9 cellular contexts compared by ENCODE assay signal in the genomic region with DNA sequence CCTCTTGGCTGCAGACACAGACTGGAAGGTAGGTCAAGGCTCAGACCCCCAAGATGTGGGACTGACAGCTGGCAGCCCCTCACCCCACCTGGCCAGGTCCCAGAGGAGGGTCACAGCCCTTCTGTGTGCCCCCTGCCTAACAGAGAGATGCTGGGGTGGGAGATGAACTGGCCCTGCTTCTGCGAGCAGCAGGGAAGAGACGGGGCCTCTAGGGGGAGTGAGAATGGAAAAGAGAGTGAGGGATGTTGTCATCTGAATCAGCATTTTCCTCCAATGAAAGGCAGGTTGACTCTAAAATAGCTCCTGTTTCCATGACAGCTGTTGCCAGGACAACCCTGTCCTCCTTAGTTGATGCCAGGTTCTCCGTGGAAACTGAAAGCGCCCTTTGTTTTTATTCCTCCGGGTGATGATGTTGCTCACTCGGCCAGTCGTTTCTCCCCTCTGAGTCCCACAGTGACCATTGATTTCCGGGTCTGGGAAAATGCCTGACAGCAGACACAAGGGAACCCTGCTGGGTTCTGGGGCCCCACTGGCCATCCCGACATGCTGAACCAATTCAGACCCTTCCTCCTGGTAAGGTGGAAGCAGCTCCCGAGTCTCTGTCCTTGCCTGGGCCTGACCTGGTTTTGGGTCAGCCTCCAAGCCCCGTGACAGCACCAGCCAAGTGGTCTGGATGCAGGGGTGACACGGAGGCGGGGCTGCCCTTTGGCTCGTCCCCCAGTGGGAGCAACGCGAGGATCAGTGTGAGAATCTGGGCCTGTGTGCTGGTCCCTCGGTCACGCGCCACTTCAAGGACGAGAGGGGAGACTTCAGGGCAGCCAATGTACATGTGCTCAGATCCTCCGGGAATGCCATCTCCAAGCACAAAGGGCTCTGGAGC. TPM values are rescaled to one million over a fixed set of nuclear protein-coding genes. Genes with fewer than 3 reads are reported as not detected.
DNase-seq lines count a peak whose midpoint lies in the region; ATAC-seq and TF ChIP-seq lines count a peak whose summit lies in the region.
"Had no signal": no experiment of that assay in that cellular context is flagged by ENCODE, and none has a peak within 500 bp of the region (broad histone marks: within the 10 kb centered on the region; RNA-seq: fewer than 3 reads in every experiment).

No MANE protein-coding gene starts in this region.

- H3K36me3 Mint-ChIP-seq in activated naive CD8-positive, alpha-beta T cell treated with anti-CD3 and anti-CD28 coated beads, Interleukin-2, amount 50 U/mL, for 24 hours (ENCODE audit: low read depth), result no peaks in the 10 kb centered on the region

- no peak for TF ChIP-seq EP300 in ovary (IDR thresholded peaks at IDR 0.05)

- peaks cover 12% of the 10 kb centered on the region for H3K4me1 Mint-ChIP-seq in activated naive CD8-positive, alpha-beta T cell treated with anti-CD3 and anti-CD28 coated beads, Interleukin-2, amount 50 U/mL, for 24 hours

- H3K9me3 ChIP-seq in Karpas-422 (ENCODE audit: low read length) (no peaks in the 10 kb centered on the region), Peyer's patch (no peaks in the 10 kb centered on the region), ovary (no peaks in the 10 kb centered on the region)

- no peak overlapping the region for H2AFZ ChIP-seq in Karpas-422 (ENCODE audit: low read length)

- H3K27ac Mint-ChIP-seq in activated naive CD8-positive, alpha-beta T cell treated with anti-CD3 and anti-CD28 coated beads, Interleukin-2, amount 50 U/mL, for 24 hours, result no peak overlapping the region

- H3K27me3 ChIP-seq in Karpas-422 (ENCODE audit: low read length), result no peaks in the 10 kb centered on the region
- no peaks in the 10 kb centered on the region for H3K27me3 ChIP-seq in Peyer's patch
- no peaks in the 10 kb centered on the region for H3K27me3 ChIP-seq in ovary

- H3K27ac ChIP-seq in Karpas-422 (ENCODE audit: low read length), result no peak overlapping the region
- H3K27ac ChIP-seq in Peyer's patch, result peak overlapping the region in 1 of 4 donors; percentile 22
- no peak overlapping the region for H3K27ac ChIP-seq in ovary
- H3K27ac ChIP-seq: epithelial cell of prostate had no signal

- H3K36me3 ChIP-seq in Karpas-422 (ENCODE audit: insufficient read depth, low read length), result no peaks in the 10 kb centered on the region
- no peaks in the 10 kb centered on the region for H3K36me3 ChIP-seq in Peyer's patch
- no peaks in the 10 kb centered on the region for H3K36me3 ChIP-seq in ovary

- H3K4me3 ChIP-seq in Karpas-422 (ENCODE audit: low read length) (no peak overlapping the region), Peyer's patch (no peak overlapping the region), ovary (no peak overlapping the region)

- H3K9me2 ChIP-seq in Karpas-422 (replicated peaks; ENCODE audit: insufficient read depth, low read length), result no peaks in the 10 kb centered on the region

- no peak overlapping the region for H3K9ac ChIP-seq in Karpas-422 (ENCODE audit: low read length)

- peak in 3 of 6 experiments; percentile 8 to 24 (median 16) for TF ChIP-seq CTCF in Peyer's patch (IDR thresholded peaks at IDR 0.05)
- no peak for TF ChIP-seq CTCF in ovary (IDR thresholded peaks at IDR 0.05)

- intact Hi-C loops in Right ventricle myocardium inferior (cut with DNase I) (no loop called here), ovary (cut with DNase I) (loop anchor here in 2 of 4 donors (10.0 kb wide), 2 partner anchors 160 to 470 kb away; a partner anchor contains a TSS)

- peaks cover 3% of the 10 kb centered on the region for H3K27me3 Mint-ChIP-seq in activated naive CD8-positive, alpha-beta T cell treated with anti-CD3 and anti-CD28 coated beads, Interleukin-2, amount 50 U/mL, for 24 hours

- ATAC-seq in GM21786 (IDR thresholded peaks at IDR 0.05; ENCODE audit: unreplicated experiment) (peak; percentile 73), Right ventricle myocardium inferior (peak; percentile 76), HG02840 (IDR thresholded peaks at IDR 0.05; ENCODE audit: low FRiP score, unreplicated experiment) (no peak)
- peak; percentile 79 for ATAC-seq in activated naive CD8-positive, alpha-beta T cell treated with anti-CD3 and anti-CD28 coated beads, Interleukin-2, amount 50 U/mL, for 24 hours

- peak overlapping the region; percentile 17 for H3K4me3 Mint-ChIP-seq in activated naive CD8-positive, alpha-beta T cell treated with anti-CD3 and anti-CD28 coated beads, Interleukin-2, amount 50 U/mL, for 24 hours

- no peaks in the 10 kb centered on the region for H3K9me3 Mint-ChIP-seq in activated naive CD8-positive, alpha-beta T cell treated with anti-CD3 and anti-CD28 coated beads, Interleukin-2, amount 50 U/mL, for 24 hours

- H3K4me2 ChIP-seq in Karpas-422 (ENCODE audit: low read depth, low read length, poor library complexity, severe bottlenecking), result peak overlapping the region; percentile 8

- 23 to 31% (median 26%) methylated on average over 21 of the region's 21 CpGs for WGBS in ovary, 3 donors

- peak; percentile 41 for DNase-seq in DMS153 treated with DMSO at 0.1 percent for 48 hours (lab: John Stamatoyannopoulos, UW; ENCODE audit: unreplicated experiment)
- DNase-seq in Karpas-422, result peak; percentile 85
- peak in 2 of 3 donors; percentile 36 to 65 for DNase-seq in Peyer's patch
- DNase-seq in activated naive CD8-positive, alpha-beta T cell treated with anti-CD3 and anti-CD28 coated beads, Interleukin-2, amount 50 U/mL, for 24 hours, result peak; percentile 76
- peak; percentile 79 for DNase-seq in Right ventricle myocardium inferior (ENCODE audit: missing footprints)
- peak; percentile 42 to 80 (median 59) for DNase-seq in ovary

- no peak for TF ChIP-seq POLR2A in Peyer's patch (IDR thresholded peaks at IDR 0.05)
- no peak for TF ChIP-seq POLR2A in ovary (IDR thresholded peaks at IDR 0.05)

- peaks cover 23% of the 10 kb centered on the region for H4K20me1 ChIP-seq in Karpas-422 (ENCODE audit: insufficient read depth, low read depth, low read length)

- H3K79me2 ChIP-seq in Karpas-422 (ENCODE audit: low read length), result no peaks in the 10 kb centered on the region

- H3K4me1 ChIP-seq in Karpas-422 (ENCODE audit: low read length) (peaks cover 32% of the 10 kb centered on the region), Peyer's patch (peaks cover 0 to 3% (median under 1%) of the 10 kb centered on the region in 4 donors), ovary (ENCODE audit: insufficient read depth) (peaks cover 3% of the 10 kb centered on the region)

RNA-seq across cellular contexts. Expression of a gene that starts 4.7 kb away (rescaled TPM):
- 11.9 and 37.3 TPM in 2 replicates for total RNA-seq in Karpas-422 (2014; rRNA removed; shearing (Covaris generic); ENCODE audit: low replicate concordance)
- 1 to 10 TPM in 3 of 4 donors, not detected in 1; 2.1 to 7.1 (median 4.9) TPM for total RNA-seq in Peyer's patch
- 337 TPM for total RNA-seq in Right ventricle myocardium inferior
- total RNA-seq in ovary, result 10 to 100 TPM in 1 of 7 donors, 1 to 10 TPM in 6; 1.6 to 10.5 (median 2.6) TPM
- 1 to 10 TPM; 3.7 to 5.5 TPM for polyA plus RNA-seq in ovary

RNA-seq across cellular contexts. Expression of a gene that starts 20.1 kb away (rescaled TPM):
- 2.9 and 5.6 TPM in 2 replicates for total RNA-seq in Karpas-422 (2014; rRNA removed; shearing (Covaris generic); ENCODE audit: low replicate concordance)
- total RNA-seq in Peyer's patch, result 10 to 100 TPM; 27.3 to 60.5 (median 34.4) TPM
- 13.0 TPM for total RNA-seq in Right ventricle myocardium inferior
- 10 to 100 TPM; 16.5 to 28.4 (median 19.3) TPM for total RNA-seq in ovary
- 10 to 100 TPM; 12.5 to 14.8 TPM for polyA plus RNA-seq in ovary
